ENCODE assay signal across 27 cellular contexts in the genomic region with DNA sequence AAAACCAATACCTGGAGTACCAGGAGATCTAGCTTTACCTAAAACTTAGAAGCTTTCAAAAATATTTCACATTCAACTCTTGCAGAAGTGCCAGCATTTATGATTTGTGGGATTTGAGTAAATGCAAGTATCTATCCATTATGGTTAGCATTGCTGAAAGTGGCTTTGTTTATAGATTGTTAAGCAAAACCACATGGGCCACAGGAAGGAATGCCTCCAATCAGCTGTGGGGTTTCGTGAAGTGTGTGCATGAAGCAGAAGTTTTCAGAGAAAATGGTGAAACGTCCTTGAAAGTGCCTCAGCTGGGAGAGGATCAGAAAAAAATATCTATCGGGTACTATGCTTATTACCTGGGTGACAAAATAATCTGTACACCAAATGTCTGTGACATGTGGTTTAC. TPM values are rescaled to one million over a fixed set of nuclear protein-coding genes. Genes with fewer than 3 reads are reported as not detected.
DNase-seq lines count a peak whose midpoint lies in the region; ATAC-seq and TF ChIP-seq lines count a peak whose summit lies in the region.
"Had no signal": no experiment of that assay in that cellular context is flagged by ENCODE, and none has a peak within 500 bp of the region (broad histone marks: within the 10 kb centered on the region; RNA-seq: fewer than 3 reads in every experiment).

No MANE protein-coding gene starts in this region.

- DNase-seq in AG08396 (ENCODE audit: low spot score) (peak; percentile 31), GM23248 (peak; percentile 6), adipocyte (ENCODE audit: low read depth) (peak; percentile 80), fibroblast of the aortic adventitia (ENCODE audit: low read depth) (peak; percentile 19), RWPE1 (ENCODE audit: low spot score) (no peak), NCI-H1105 treated with DMSO at 0.1 percent for 48 hours (lab: John Stamatoyannopoulos, UW) (no peak), COLO668 (lab: John Stamatoyannopoulos, UW; ENCODE audit: unreplicated experiment) (no peak)
- DNase-seq: activated CD4-positive, alpha-beta T cell treated with anti-CD3 and anti-CD28 coated beads, Interleukin-2, amount 10 ng/mL, durations not matched to agents 7 days and 5 days; activated naive CD4-positive, alpha-beta T cell treated with anti-CD3 and anti-CD28 coated beads, Interleukin-2, amount 10 ng/mL, durations not matched to agents 7 days and 5 days; activated T-cell treated with anti-CD3 and anti-CD28 coated beads, Interleukin-2, amount 50 U/mL, for 72 hours; CD4-positive, alpha-beta memory T cell; effector CD4-positive, alpha-beta T cell; kidney glomerular epithelial cell; lower lobe of right lung; mucosa of descending colon; NCI-H187 treated with DMSO at 0.1 percent for 48 hours; NCI-H526 treated with DMSO at 0.1 percent for 48 hours; nephron progenitor cell; ovary; stimulated activated CD4-positive, alpha-beta T cell treated with anti-CD3 and anti-CD28 coated beads, Interleukin-4, amount 100 ng/mL, for 1 hour; stimulated activated naive CD4-positive, alpha-beta T cell had no signal

- no peak overlapping the region for H2AFZ ChIP-seq in GM23248

- ATAC-seq in GM19328 (IDR thresholded peaks at IDR 0.05; ENCODE audit: unreplicated experiment) = no peak
- ATAC-seq: activated T-cell treated with anti-CD3 and anti-CD28 coated beads, Interleukin-2, amount 50 U/mL, for 72 hours; esophagus mucosa; lower lobe of right lung; mucosa of descending colon had no signal

- no peaks in the 10 kb centered on the region for H3K27me3 ChIP-seq in GM23248 (replicated peaks; ENCODE audit: insufficient read depth)
- H3K27me3 ChIP-seq in adipocyte (replicated peaks; ENCODE audit: control insufficient read depth, insufficient read depth, low read length) = no peaks in the 10 kb centered on the region
- H3K27me3 ChIP-seq: ascending aorta, ovary had no signal

- TF ChIP-seq CTCF in fibroblast of the aortic adventitia (IDR thresholded peaks at IDR 0.05; ENCODE audit: insufficient read depth, low read length) (no peak), RWPE1 (conservative IDR thresholded peaks at IDR 0.05; ENCODE audit: low read depth) (no peak)

- H3K36me3 ChIP-seq in GM23248 (ENCODE audit: low read depth) (no peaks in the 10 kb centered on the region), adipocyte (ENCODE audit: control insufficient read depth, insufficient read depth, low read length, severe bottlenecking) (no peaks in the 10 kb centered on the region)
- H3K36me3 ChIP-seq: ascending aorta, lower lobe of right lung, ovary had no signal

- no peak overlapping the region for H3K9ac ChIP-seq in GM23248
- no peak overlapping the region for H3K9ac ChIP-seq in adipocyte (ENCODE audit: low read length)

- H3F3A ChIP-seq in GM23248 (ENCODE audit: insufficient read depth) = 0 out of 2 replicates have a peak, but pooled peaks cover 4% of the 10 kb centered on the region

- in situ Hi-C loops in GM23248 (cut with MboI) = no loop called here

- H4K20me1 ChIP-seq in GM23248 (ENCODE audit: insufficient read depth) = no peaks in the 10 kb centered on the region

- no peaks in the 10 kb centered on the region for H3K9me3 ChIP-seq in GM23248 (ENCODE audit: low read depth)
- H3K9me3 ChIP-seq in adipocyte (ENCODE audit: control insufficient read depth, low read length) = no peaks in the 10 kb centered on the region
- H3K9me3 ChIP-seq: ascending aorta, lower lobe of right lung, mucosa of descending colon, ovary had no signal

- WGBS in GM23248 (ENCODE audit: low coverage in 1 of 2, low lambda C conversion rate in 2 of 2, missing lambda C conversion rate in 2 of 2), 2 experiments = 56 to 66% methylated on average over 3 of the region's 3 CpGs

- POLR2A ChIA-PET in RWPE1 (lab: Yijun Ruan, JAX; ENCODE audit: low non-redundant PET) = no interaction called here

- H3K9me2 ChIP-seq in GM23248 (ENCODE audit: insufficient read depth) = no peaks in the 10 kb centered on the region

- H3K4me3 ChIP-seq in GM23248 (no peak overlapping the region), adipocyte (ENCODE audit: low read length) (no peak overlapping the region), fibroblast of the aortic adventitia (ENCODE audit: low read depth, low read length) (no peak overlapping the region)
- H3K4me3 ChIP-seq: ascending aorta, lower lobe of right lung, mucosa of descending colon, ovary had no signal

- H3K4me2 ChIP-seq in GM23248 (ENCODE audit: unreplicated experiment) = no peak overlapping the region

- H3K27ac ChIP-seq in GM23248 = no peak overlapping the region
- H3K27ac ChIP-seq in RWPE1 = no peak overlapping the region
- H3K27ac ChIP-seq: ascending aorta, lower lobe of right lung, ovary had no signal

- H3K79me2 ChIP-seq in GM23248 (ENCODE audit: insufficient read depth) = no peaks in the 10 kb centered on the region

- H3K4me1 ChIP-seq in GM23248 (ENCODE audit: insufficient read depth) (peaks cover 6% of the 10 kb centered on the region; the same call in 1 of the 2 replicates), adipocyte (ENCODE audit: control insufficient read depth, insufficient read depth, low read length) (peaks cover 11% of the 10 kb centered on the region)
- H3K4me1 ChIP-seq: ascending aorta, lower lobe of right lung had no signal

- CTCF ChIA-PET in RWPE1 (lab: Yijun Ruan, JAX) = no interaction called here

RNA-seq across cellular contexts. Expression of gene LECT2, which starts 4.2 kb away (rescaled TPM):
- total RNA-seq in GM23248 (2014; rRNA removed; shearing (Covaris generic)) = 0.32 TPM in 1 of 2 replicates, not detected in the other
- 0.41 and 0.51 TPM in 2 replicates for polyA plus RNA-seq in GM23248 (2016; fragmentation: Nextera tagmentation; extraction: Ambion mirVana)
- not detected in 2 replicates for total RNA-seq in fibroblast of the aortic adventitia (ENCODE audit: low replicate concordance)
- total RNA-seq: activated CD4-positive, alpha-beta T cell treated with anti-CD3 and anti-CD28 coated beads, Interleukin-2, amount 10 ng/mL, durations not matched to agents 7 days and 5 days; activated T-cell treated with anti-CD3 and anti-CD28 coated beads, Interleukin-2, amount 50 U/mL, for 72 hours; ascending aorta; CD4-positive, alpha-beta memory T cell; esophagus mucosa; H1; lower lobe of right lung; mucosa of descending colon; ovary; temporal lobe; urinary bladder had no signal
- polyA plus RNA-seq: CD4-positive, alpha-beta memory T cell; H1; ovary; urinary bladder had no signal

RNA-seq across cellular contexts. Expression of gene IL9, which starts 55.0 kb away (rescaled TPM):
- total RNA-seq in GM23248 (2014; rRNA removed; shearing (Covaris generic)) = not detected in 2 replicates
- polyA plus RNA-seq in GM23248 (2016; fragmentation: Nextera tagmentation; extraction: Ambion mirVana) = not detected in 2 replicates
- not detected in 2 replicates for total RNA-seq in fibroblast of the aortic adventitia (ENCODE audit: low replicate concordance)
- total RNA-seq: activated CD4-positive, alpha-beta T cell treated with anti-CD3 and anti-CD28 coated beads, Interleukin-2, amount 10 ng/mL, durations not matched to agents 7 days and 5 days; ascending aorta; CD4-positive, alpha-beta memory T cell; esophagus mucosa; H1; lower lobe of right lung; mucosa of descending colon; ovary; temporal lobe; urinary bladder had no signal
- polyA plus RNA-seq: CD4-positive, alpha-beta memory T cell; H1; ovary; urinary bladder had no signal

Comparison
In these comparisons a context has a peak if more than half of its experiments do, and no peak if none do; other contexts are left out.
1. DNase-seq: peak in AG08396 (single experiment), GM23248 (single experiment), adipocyte (single experiment) and fibroblast of the aortic adventitia (single experiment); none in RWPE1 (single experiment), NCI-H1105 treated with DMSO at 0.1 percent for 48 hours (single experiment) and COLO668 (single experiment).